Comparison of ENCODE assay signal across 8 cellular contexts in genomic region chr3:159884661-159885402, GRCh38. TPM values are rescaled to one million over a fixed set of nuclear protein-coding genes. Genes with fewer than 3 reads are reported as not detected.
DNase-seq lines count a peak whose midpoint lies in the region; ATAC-seq and TF ChIP-seq lines count a peak whose summit lies in the region.

No MANE protein-coding gene starts in this region.

- H3K9me3 ChIP-seq in CD4-positive, alpha-beta memory T cell (ENCODE audit: control insufficient read depth in 1 of 2, low read length in 2 of 2) = no peaks in the 10 kb centered on the region
- no peaks in the 10 kb centered on the region for H3K9me3 ChIP-seq in testis

- peak overlapping the region in 1 of 7 donors; percentile 32 for H3K27ac Mint-ChIP-seq in CD4-positive, alpha-beta memory T cell
- H3K27ac Mint-ChIP-seq in activated B cell treated with CpG ODN at 0.5 μM for 24 hours = no peak overlapping the region
- H3K27ac Mint-ChIP-seq in immature natural killer cell = no peak overlapping the region

- no peak for TF ChIP-seq POLR2A in testis (IDR thresholded peaks at IDR 0.05)

- H3K4me1 ChIP-seq in CD4-positive, alpha-beta memory T cell (ENCODE audit: insufficient read depth, low read length) = no peaks in the 10 kb centered on the region
- no peaks in the 10 kb centered on the region for H3K4me1 ChIP-seq in testis

- no peak overlapping the region for H3K4me3 ChIP-seq in CD4-positive, alpha-beta memory T cell (ENCODE audit: low read length in 2 of 2)
- no peak overlapping the region for H3K4me3 ChIP-seq in testis

- TF ChIP-seq CTCF in activated B cell treated with CpG ODN at 0.5 μM for 24 hours (IDR thresholded peaks at IDR 0.05) (no peak), testis (IDR thresholded peaks at IDR 0.05) (peak in 2 of 3 experiments; percentile 22 to 50)

- intact Hi-C loops in CD4-positive, alpha-beta memory T cell (cut with micrococcal nuclease) = loop anchor here (2.0 to 10.0 kb wide), 2 partner anchors 122 to 1060 kb away; no protein-coding TSS in a partner anchor
- intact Hi-C loops in activated B cell treated with CpG ODN at 0.5 μM for 24 hours (cut with micrococcal nuclease) = loop anchor here (1.0 to 5.0 kb wide), 9 partner anchors 38 to 1537 kb away; partner anchors contain the start of genes C3orf80 and IL12A
- intact Hi-C loops in testis (cut with DNase I; ENCODE audit: low total_unique reads) = loop anchor here (10.0 kb wide), 1 partner anchor 120 kb away; no protein-coding TSS in a partner anchor

- H3K9me3 Mint-ChIP-seq in CD4-positive, alpha-beta memory T cell = no peaks in the 10 kb centered on the region
- H3K9me3 Mint-ChIP-seq in activated B cell treated with CpG ODN at 0.5 μM for 24 hours = no peaks in the 10 kb centered on the region
- no peaks in the 10 kb centered on the region for H3K9me3 Mint-ChIP-seq in immature natural killer cell

- H3K27ac ChIP-seq in CD4-positive, alpha-beta memory T cell (ENCODE audit: low read depth, low read length) = no peak overlapping the region
- no peak overlapping the region for H3K27ac ChIP-seq in testis

- H3K27me3 ChIP-seq in CD4-positive, alpha-beta memory T cell (ENCODE audit: insufficient read depth, low read length) = no peaks in the 10 kb centered on the region
- no peaks in the 10 kb centered on the region for H3K27me3 ChIP-seq in testis

- POLR2A ChIA-PET in CD4-positive, alpha-beta memory T cell (lab: Charles Lee; ENCODE audit: partially characterized antibody) = no interaction called here
- POLR2A ChIA-PET in activated B cell treated with CpG ODN at 0.5 μM for 24 hours (lab: Charles Lee) = interaction anchor here (0.8 to 2.3 kb wide), 6 partner anchors 38 to 126 kb away, joined by 3 to 13 read pairs (median 6); partner anchors contain the start of gene IL12A

- no peaks in the 10 kb centered on the region for H3K36me3 Mint-ChIP-seq in CD4-positive, alpha-beta memory T cell
- no peaks in the 10 kb centered on the region for H3K36me3 Mint-ChIP-seq in activated B cell treated with CpG ODN at 0.5 μM for 24 hours (ENCODE audit: low read depth)
- H3K36me3 Mint-ChIP-seq in immature natural killer cell = no peaks in the 10 kb centered on the region

- no peaks in the 10 kb centered on the region for H3K4me1 Mint-ChIP-seq in CD4-positive, alpha-beta memory T cell
- H3K4me1 Mint-ChIP-seq in activated B cell treated with CpG ODN at 0.5 μM for 24 hours (no peaks in the 10 kb centered on the region), immature natural killer cell (no peaks in the 10 kb centered on the region)

- ATAC-seq in GM19035 (IDR thresholded peaks at IDR 0.05; ENCODE audit: unreplicated experiment) (peak; percentile 47), activated B cell treated with CpG ODN at 0.5 μM for 24 hours (ENCODE audit: low read depth) (peak; percentile 57), HG02852 (IDR thresholded peaks at IDR 0.05; ENCODE audit: unreplicated experiment) (no peak), GM18498 (IDR thresholded peaks at IDR 0.05; ENCODE audit: unreplicated experiment) (no peak)

- H3K27me3 Mint-ChIP-seq in CD4-positive, alpha-beta memory T cell = peaks cover 3 to 10% of the 10 kb centered on the region in 2 donors
- H3K27me3 Mint-ChIP-seq in activated B cell treated with CpG ODN at 0.5 μM for 24 hours (no peaks in the 10 kb centered on the region), immature natural killer cell (ENCODE audit: low read depth in 3 of 3) (peaks cover 0 to 8% (median 1%) of the 10 kb centered on the region in 3 donors)

- 64 to 71% methylated on average over 3 of the region's 3 CpGs for WGBS in testis, 2 donors

- peak in 3 of 5 donors; percentile 9 to 15 (median 15) for DNase-seq in CD4-positive, alpha-beta memory T cell
- DNase-seq in M059J (ENCODE audit: low read depth) (peak; percentile 58), activated B cell treated with CpG ODN at 0.5 μM for 24 hours (no peak), immature natural killer cell (peak in 2 of 3 donors; percentile 3 to 13), testis (no peak)

- CTCF ChIA-PET in CD4-positive, alpha-beta memory T cell (lab: Charles Lee; ENCODE audit: partially characterized antibody) = interaction anchor here (0.7 to 3.5 kb wide), 18 partner anchors 9 to 1057 kb away, joined by 3 to 31 read pairs (median 3); no protein-coding TSS in a partner anchor
- CTCF ChIA-PET in activated B cell treated with CpG ODN at 0.5 μM for 24 hours (lab: Charles Lee) = interaction anchor here (0.6 to 8.2 kb wide), 31 partner anchors 8 to 602 kb away, joined by 3 to 290 read pairs (median 5); partner anchors contain the start of genes C3orf80 and IL12A

- no peak overlapping the region for H3K4me3 Mint-ChIP-seq in CD4-positive, alpha-beta memory T cell
- H3K4me3 Mint-ChIP-seq in activated B cell treated with CpG ODN at 0.5 μM for 24 hours (no peak overlapping the region), immature natural killer cell (no peak overlapping the region)

- no peaks in the 10 kb centered on the region for H3K36me3 ChIP-seq in CD4-positive, alpha-beta memory T cell (ENCODE audit: insufficient read depth, low read length)
- no peaks in the 10 kb centered on the region for H3K36me3 ChIP-seq in testis (ENCODE audit: low read depth, missing control alignments)

RNA-seq across cellular contexts. Expression of gene SCHIP1, which starts 45.2 kb away (rescaled TPM):
- not detected for total RNA-seq in CD4-positive, alpha-beta memory T cell
- not detected for polyA plus RNA-seq in CD4-positive, alpha-beta memory T cell
- 0.49 and 0.89 TPM in 2 replicates for total RNA-seq in M059J (2014; rRNA removed; shearing (Covaris generic))
- total RNA-seq in activated B cell treated with CpG ODN at 0.5 μM for 24 hours = 0.07 TPM in 1 of 2 replicates, not detected in the other
- not detected for polyA plus RNA-seq in immature natural killer cell
- total RNA-seq in testis = 10 to 100 TPM in 1 of 2 donors, 1 to 10 TPM in 1; 2.3 to 10.5 TPM
- 8.1 TPM for polyA plus RNA-seq in testis (ENCODE audit: insufficient read depth, low read depth, low replicate concordance)

Comparison
In these comparisons a context has a peak if more than half of its experiments do, and no peak if none do; other contexts are left out.
1. DNase-seq: peak in CD4-positive, alpha-beta memory T cell (3 of 5), M059J (single experiment) and immature natural killer cell (2 of 3); none in activated B cell treated with CpG ODN at 0.5 μM for 24 hours (single experiment) and testis (single experiment).
2. ATAC-seq: peak in GM19035 (single experiment) and activated B cell treated with CpG ODN at 0.5 μM for 24 hours (single experiment); none in HG02852 (single experiment) and GM18498 (single experiment).